Comparison of ENCODE assay signal across 11 cellular contexts in genomic region chr5:93789173-93790070, GRCh38.
DNase-seq lines count a peak whose midpoint lies in the region; ATAC-seq and TF ChIP-seq lines count a peak whose summit lies in the region.
"Had no signal": no experiment of that assay in that cellular context is flagged by ENCODE, and none has a peak within 500 bp of the region (broad histone marks: within the 10 kb centered on the region; RNA-seq: fewer than 3 reads in every experiment).

No MANE protein-coding gene starts in this region.

- H3K4me3 ChIP-seq in RWPE2 (ENCODE audit: severe bottlenecking) = no peak overlapping the region

- peaks cover 7% of the 10 kb centered on the region for H3K4me1 ChIP-seq in RWPE2 (ENCODE audit: insufficient read depth, poor library complexity, severe bottlenecking)
- H3K4me1 ChIP-seq: Caco-2 had no signal

- TF ChIP-seq CTCF in 22Rv1 (IDR thresholded peaks at IDR 0.05) (0 out of 2 replicates have a peak, but pooled peaks have one; percentile 11), RWPE2 (IDR thresholded peaks at IDR 0.05; ENCODE audit: poor library complexity, severe bottlenecking) (peak; percentile 48)

- no peaks in the 10 kb centered on the region for H3K36me3 ChIP-seq in RWPE2 (ENCODE audit: low read depth)

- DNase-seq in GM03348 (ENCODE audit: low spot score) = peak; percentile 60
- DNase-seq in RWPE2 (ENCODE audit: low spot score) = no peak
- DNase-seq in fibroblast of peridontal ligament (ENCODE audit: extremely low read depth) = peak; percentile 76
- no peak for DNase-seq in ecto neural progenitor cell (ENCODE audit: low spot score)
- DNase-seq in activated naive CD4-positive, alpha-beta T cell treated with Interleukin-2 at 50 U/mL for 16 hours = no peak
- DNase-seq in islet precursor cell = no peak
- DNase-seq: activated CD8-positive, alpha-beta memory T cell treated with anti-CD3 and anti-CD28 coated beads, Interleukin-2, amount 50 U/mL, for 4 hours; Caco-2; posterior cingulate gyrus had no signal

- H3K27ac ChIP-seq in 22Rv1 (no peak overlapping the region), RWPE2 (ENCODE audit: poor library complexity, severe bottlenecking) (no peak overlapping the region)

- ATAC-seq in RWPE2 (ENCODE audit: low read depth) (peak; percentile 91), GM18502 (IDR thresholded peaks at IDR 0.05; ENCODE audit: poor library complexity, unreplicated experiment) (no peak)

- H3K9me3 ChIP-seq in RWPE2 (ENCODE audit: severe bottlenecking) = no peaks in the 10 kb centered on the region
- H3K9me3 ChIP-seq: Caco-2 had no signal

- no peaks in the 10 kb centered on the region for H3K27me3 ChIP-seq in RWPE2 (ENCODE audit: insufficient read depth, poor library complexity, severe bottlenecking)

Comparison
In these comparisons a context has a peak if more than half of its experiments do, and no peak if none do; other contexts are left out.
1. DNase-seq: peak in GM03348 (single experiment) and fibroblast of peridontal ligament (single experiment); none in RWPE2 (single experiment), ecto neural progenitor cell (single experiment), activated naive CD4-positive, alpha-beta T cell treated with Interleukin-2 at 50 U/mL for 16 hours (single experiment) and islet precursor cell (single experiment).